1 cellular context compared by ENCODE assay signal in genomic region chr12:30753761-30754382, GRCh38.
TF ChIP-seq lines count a peak whose summit lies in the region.

No MANE protein-coding gene starts in this region.

TF ChIP-seq in HepG2, 621 proteins besides CTCF, POLR2A, EP300 and RAD21 (continued from another document):
- peak; percentile 11; the same call in 1 of the 2 replicates for TF ChIP-seq HNF1B (CRISPR knock-in tag; IDR thresholded peaks at IDR 0.05)
- 0 out of 2 replicates have a peak, but pooled peaks have one; percentile 57 for TF ChIP-seq ZNF232 (CRISPR knock-in tag; IDR thresholded peaks at IDR 0.05; ENCODE audit: borderline replicate concordance)
- TF ChIP-seq USF2 (IDR thresholded peaks at IDR 0.05; ENCODE audit: low read depth, low read length): no peak
- peak; percentile 15; the same call in 1 of the 2 replicates for TF ChIP-seq USF2 (CRISPR knock-in tag; IDR thresholded peaks at IDR 0.05; ENCODE audit: borderline replicate concordance)
- no peak for TF ChIP-seq ZNF282 (IDR thresholded peaks at IDR 0.05; ENCODE audit: partially characterized antibody)
- peak; percentile 17; the same call in 1 of the 2 replicates for TF ChIP-seq ZNF710 (CRISPR knock-in tag; IDR thresholded peaks at IDR 0.05; ENCODE audit: borderline replicate concordance)
- no peak for TF ChIP-seq SOX6 (IDR thresholded peaks at IDR 0.05)
- 0 out of 2 replicates have a peak, but pooled peaks have one; percentile 32 for TF ChIP-seq SOX6 (CRISPR knock-in tag; IDR thresholded peaks at IDR 0.05)
- no peak for TF ChIP-seq THAP8 (CRISPR knock-in tag; IDR thresholded peaks at IDR 0.05; ENCODE audit: borderline replicate concordance)
- 0 out of 2 replicates have a peak, but pooled peaks have one; percentile 5 for TF ChIP-seq ZNF619 (CRISPR knock-in tag; IDR thresholded peaks at IDR 0.05)
- TF ChIP-seq ZNF343 (CRISPR knock-in tag; IDR thresholded peaks at IDR 0.05): peak; percentile 7; the same call in 1 of the 2 replicates
- TF ChIP-seq ZNF574 (CRISPR knock-in tag; IDR thresholded peaks at IDR 0.05): no peak
- TF ChIP-seq ZNF510 (CRISPR knock-in tag; IDR thresholded peaks at IDR 0.05; ENCODE audit: low read depth): 0 out of 2 replicates have a peak, but pooled peaks have one; percentile 18
- peak; percentile 11; the same call in 1 of the 2 replicates for TF ChIP-seq TAF1 (CRISPR knock-in tag; IDR thresholded peaks at IDR 0.05)
- 0 out of 2 replicates have a peak, but pooled peaks have one; percentile 7 for TF ChIP-seq ZSCAN29 (CRISPR knock-in tag; conservative IDR thresholded peaks at IDR 0.05)
- 0 out of 4 replicates have a peak, but pooled peaks of 1 of the 2 experiments have one; percentile 3 for TF ChIP-seq HMGXB4 (CRISPR knock-in tag; IDR thresholded peaks at IDR 0.05; ENCODE audit: borderline replicate concordance in 1 of 2, low read depth in 1 of 2)
- no peak for TF ChIP-seq MXI1 (IDR thresholded peaks at IDR 0.05; ENCODE audit: borderline replicate concordance, low read depth, low read length)
- no peak for TF ChIP-seq ZNF354B (CRISPR knock-in tag; IDR thresholded peaks at IDR 0.05)
- peak; percentile 51; the same call in 1 of the 2 replicates for TF ChIP-seq ZNF333 (CRISPR knock-in tag; IDR thresholded peaks at IDR 0.05; ENCODE audit: borderline replicate concordance)
- TF ChIP-seq ZBTB10 (CRISPR knock-in tag; IDR thresholded peaks at IDR 0.05; ENCODE audit: borderline replicate concordance): 0 out of 2 replicates have a peak, but pooled peaks have one; percentile 13
- no peak for TF ChIP-seq ZNF17 (CRISPR knock-in tag; IDR thresholded peaks at IDR 0.05)
- TF ChIP-seq POLR2AphosphoS2 (IDR thresholded peaks at IDR 0.05; ENCODE audit: low read depth, low read length): no peak
- 0 out of 2 replicates have a peak, but pooled peaks have one; percentile 60 for TF ChIP-seq NPAS2 (CRISPR knock-in tag; IDR thresholded peaks at IDR 0.05; ENCODE audit: borderline replicate concordance)
- TF ChIP-seq HDAC1 (CRISPR knock-in tag; IDR thresholded peaks at IDR 0.05): no peak
